1 cellular context compared by ENCODE assay signal in the genomic region with DNA sequence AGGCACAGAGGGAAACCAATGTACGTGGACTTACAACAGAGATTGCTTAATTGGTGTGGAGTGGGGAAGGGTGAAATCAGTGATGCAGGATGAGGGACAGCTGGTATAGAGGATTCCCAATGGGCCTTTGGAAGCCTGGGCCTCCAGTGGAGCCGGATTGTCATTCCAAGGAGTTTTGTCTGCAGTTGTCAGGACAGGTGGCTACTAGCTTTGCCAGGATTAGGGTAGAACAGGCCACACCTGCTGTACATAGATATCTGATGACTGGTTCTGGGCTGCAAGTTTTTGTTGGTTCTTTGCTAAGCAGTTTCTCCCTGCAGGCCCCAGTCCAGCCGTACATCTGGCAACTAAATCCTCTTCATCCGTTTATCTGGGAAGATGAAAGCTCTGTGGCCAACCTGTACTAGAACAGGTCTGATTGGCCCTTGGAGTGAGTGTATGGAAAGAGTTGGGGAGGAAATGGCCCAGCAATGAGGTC.
TF ChIP-seq lines count a peak whose summit lies in the region.

No MANE protein-coding gene starts in this region.

TF ChIP-seq in WTC11, 78 proteins besides CTCF, POLR2A, EP300 and RAD21 (continued from another document):
- TF ChIP-seq, protein P1, sequence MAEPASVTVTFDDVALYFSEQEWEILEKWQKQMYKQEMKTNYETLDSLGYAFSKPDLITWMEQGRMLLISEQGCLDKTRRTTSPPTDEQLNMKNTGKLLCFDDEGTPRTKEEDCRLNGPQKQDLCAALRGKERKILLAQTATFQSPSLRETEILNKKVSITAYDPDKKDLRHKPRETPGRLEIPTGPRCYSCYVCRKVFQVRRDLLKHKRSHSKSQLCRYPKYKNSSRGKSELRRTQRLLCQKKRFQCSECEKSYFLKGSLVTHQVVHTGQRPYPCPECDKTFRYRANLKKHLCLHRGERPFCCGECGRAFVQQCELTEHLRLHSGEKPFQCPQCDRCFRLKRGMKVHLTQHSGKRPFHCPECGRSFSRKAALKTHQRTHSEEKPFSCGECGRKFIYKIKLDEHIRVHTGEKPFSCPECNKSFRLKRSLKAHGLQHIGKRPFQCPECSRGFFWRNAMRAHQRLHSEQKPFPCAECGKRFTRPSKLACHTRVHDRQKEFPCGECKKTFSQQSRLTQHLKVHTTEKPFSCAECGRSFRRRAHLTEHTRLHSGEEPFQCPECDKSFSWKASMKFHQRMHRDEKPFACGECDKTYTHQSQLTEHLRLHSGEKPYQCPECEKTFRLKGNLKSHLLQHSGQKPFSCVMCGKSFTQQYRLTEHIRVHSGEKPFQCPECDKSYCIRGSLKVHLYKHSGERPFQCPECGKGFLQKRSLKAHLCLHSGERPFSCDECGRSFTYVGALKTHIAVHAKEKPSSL (CRISPR knock-in tag; conservative IDR thresholded peaks at IDR 0.05), result no peak
- TF ChIP-seq, protein P2, sequence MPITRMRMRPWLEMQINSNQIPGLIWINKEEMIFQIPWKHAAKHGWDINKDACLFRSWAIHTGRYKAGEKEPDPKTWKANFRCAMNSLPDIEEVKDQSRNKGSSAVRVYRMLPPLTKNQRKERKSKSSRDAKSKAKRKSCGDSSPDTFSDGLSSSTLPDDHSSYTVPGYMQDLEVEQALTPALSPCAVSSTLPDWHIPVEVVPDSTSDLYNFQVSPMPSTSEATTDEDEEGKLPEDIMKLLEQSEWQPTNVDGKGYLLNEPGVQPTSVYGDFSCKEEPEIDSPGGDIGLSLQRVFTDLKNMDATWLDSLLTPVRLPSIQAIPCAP (CRISPR knock-in tag; IDR thresholded peaks at IDR 0.05), result no peak
- no peak for TF ChIP-seq MXD4 (CRISPR knock-in tag; IDR thresholded peaks at IDR 0.05; ENCODE audit: borderline replicate concordance)
